11 cellular contexts compared by ENCODE assay signal in genomic region chr16:27724491-27724878, GRCh38.
A peak's percentile ranks its signal among the peaks of the same experiment; 100 is the strongest.
DNase-seq lines count a peak whose midpoint lies in the region; ATAC-seq and TF ChIP-seq lines count a peak whose summit lies in the region.
"Had no signal": no experiment of that assay in that cellular context is flagged by ENCODE, and none has a peak within 500 bp of the region (broad histone marks: within the 10 kb centered on the region; RNA-seq: fewer than 3 reads in every experiment).

No MANE protein-coding gene starts in this region.

- H3K4me3 Mint-ChIP-seq in activated T-cell treated with anti-CD3 and anti-CD28 coated beads, Interleukin-2, amount 50 U/mL, for 72 hours, result no peak overlapping the region

- H3K9ac ChIP-seq in mammary epithelial cell (ENCODE audit: insufficient read depth, low read length) (no peak overlapping the region), PC-3 (ENCODE audit: low read length) (no peak overlapping the region)

- H3K4me1 Mint-ChIP-seq in activated T-cell treated with anti-CD3 and anti-CD28 coated beads, Interleukin-2, amount 50 U/mL, for 72 hours (ENCODE audit: low read depth), result peaks cover 1% of the 10 kb centered on the region

- H3K27me3 Mint-ChIP-seq in activated T-cell treated with anti-CD3 and anti-CD28 coated beads, Interleukin-2, amount 50 U/mL, for 72 hours (ENCODE audit: low read depth), result no peaks in the 10 kb centered on the region

- no peaks in the 10 kb centered on the region for H3K9me3 Mint-ChIP-seq in activated T-cell treated with anti-CD3 and anti-CD28 coated beads, Interleukin-2, amount 50 U/mL, for 72 hours

- WGBS in mammary epithelial cell (ENCODE audit: low coverage, missing lambda C conversion rate), result 14% methylated on average over 5 of the region's 5 CpGs

- H3K36me3 ChIP-seq in mammary epithelial cell (ENCODE audit: insufficient read depth, low read length) (no peaks in the 10 kb centered on the region), left lung (peaks cover 0 to 50% of the 10 kb centered on the region in 2 donors), PC-3 (ENCODE audit: low read depth, low read length) (no peaks in the 10 kb centered on the region)

- H3K27ac Mint-ChIP-seq in activated T-cell treated with anti-CD3 and anti-CD28 coated beads, Interleukin-2, amount 50 U/mL, for 72 hours, result peak overlapping the region; percentile 2

- no peaks in the 10 kb centered on the region for H4K20me1 ChIP-seq in mammary epithelial cell (ENCODE audit: insufficient read depth, low read length)
- H4K20me1 ChIP-seq in PC-3 (ENCODE audit: low read length), result no peaks in the 10 kb centered on the region

- TF ChIP-seq CTCF in mammary epithelial cell (conservative IDR thresholded peaks at IDR 0.05 in 1 of 2, IDR thresholded peaks at IDR 0.05 in 1 of 2; ENCODE audit: extremely low read depth in 1 of 2, insufficient read depth in 1 of 2, low read depth in 1 of 2, low read length in 2 of 2) (no peak), left lung (IDR thresholded peaks at IDR 0.05) (no peak), PC-3 (conservative IDR thresholded peaks at IDR 0.05; ENCODE audit: low read depth, low read length) (no peak)

- in situ Hi-C loops in mammary epithelial cell (cut with MboI; ENCODE audit: low sequenced_read_pairs in 2 of 2), result no loop called here

- H3K27me3 ChIP-seq in mammary epithelial cell (ENCODE audit: insufficient read depth, low read length), result no peaks in the 10 kb centered on the region
- no peaks in the 10 kb centered on the region for H3K27me3 ChIP-seq in left lung
- H3K27me3 ChIP-seq in PC-3 (ENCODE audit: low read length), result no peaks in the 10 kb centered on the region

- no peak for ATAC-seq in activated T-cell treated with anti-CD3 and anti-CD28 coated beads, Interleukin-2, amount 50 U/mL, for 72 hours (replicated peaks in 1 of 2)
- peak; percentile 21 for ATAC-seq in left lung
- no peak for ATAC-seq in GM21447 (IDR thresholded peaks at IDR 0.05; ENCODE audit: unreplicated experiment)
- ATAC-seq in sciatic nerve, result no peak
- ATAC-seq in PC-3, result no peak

- H3F3A ChIP-seq in PC-3 (ENCODE audit: low read length, unreplicated experiment), result no peaks in the 10 kb centered on the region

- H3K9me2 ChIP-seq in PC-3 (replicated peaks; ENCODE audit: low read length), result no peaks in the 10 kb centered on the region

- peak overlapping the region; percentile 26 for H2AFZ ChIP-seq in mammary epithelial cell (ENCODE audit: low read depth, low read length)
- no peak overlapping the region for H2AFZ ChIP-seq in PC-3 (ENCODE audit: low read length)

- H3K36me3 Mint-ChIP-seq in activated T-cell treated with anti-CD3 and anti-CD28 coated beads, Interleukin-2, amount 50 U/mL, for 72 hours (ENCODE audit: insufficient read depth in 2 of 2), result no peaks in the 10 kb centered on the region

- POLR2A ChIA-PET in PC-3 (lab: Charles Lee; ENCODE audit: unreplicated experiment), result no interaction called here

- CTCF ChIA-PET in mammary epithelial cell (lab: Charles Lee; ENCODE audit: low non-redundant PET) (no interaction called here), PC-3 (lab: Charles Lee) (no interaction called here)

- no peaks in the 10 kb centered on the region for H3K79me2 ChIP-seq in mammary epithelial cell (ENCODE audit: insufficient read depth, low read length)
- no peaks in the 10 kb centered on the region for H3K79me2 ChIP-seq in PC-3 (ENCODE audit: low read length)

- dilution Hi-C loops in mammary epithelial cell (cut with HindIII; ENCODE audit: low sequenced_read_pairs), result loop anchor here (5.0 kb wide), 2 partner anchors 38 to 47 kb away; no protein-coding TSS in a partner anchor

- DNase-seq in activated T-cell treated with anti-CD3 and anti-CD28 coated beads, Interleukin-2, amount 50 U/mL, for 72 hours, result no peak
- no peak for DNase-seq in activated T-cell treated with anti-CD3 and anti-CD28 coated beads for 4 hours
- no peak for DNase-seq in mammary epithelial cell
- no peak for DNase-seq in left lung
- DNase-seq in sciatic nerve (ENCODE audit: low spot score), result no peak
- DNase-seq in PC-3, result no peak
- DNase-seq: DND-41, NCI-H1048, T-helper 1 cell had no signal

- H3K27ac ChIP-seq in mammary epithelial cell (ENCODE audit: insufficient read depth, low read depth, low read length) (no peak overlapping the region), left lung (no peak overlapping the region), temporal lobe (ENCODE audit: low read depth, low read length) (peak overlapping the region; percentile 100), PC-3 (ENCODE audit: low read length) (no peak overlapping the region)

- H3K4me1 ChIP-seq in mammary epithelial cell (ENCODE audit: insufficient read depth, low read length), result peaks cover 9% of the 10 kb centered on the region
- H3K4me1 ChIP-seq in left lung, result no peaks in the 10 kb centered on the region
- H3K4me1 ChIP-seq in PC-3 (ENCODE audit: insufficient read depth, low read length), result peaks cover 4% of the 10 kb centered on the region; the same call in 1 of the 2 replicates

- no peak overlapping the region for H3K4me2 ChIP-seq in mammary epithelial cell (ENCODE audit: insufficient read depth, low read depth, low read length)
- H3K4me2 ChIP-seq in PC-3 (ENCODE audit: low read length), result no peak overlapping the region

- BruUV-seq in mammary epithelial cell (replicated peaks; lab: Mats Ljungman, UMichigan), result no TSS peak
- no TSS peak for BruUV-seq in PC-3 (replicated peaks; lab: Mats Ljungman, UMichigan)

- H3K9me3 ChIP-seq in mammary epithelial cell (replicated peaks; ENCODE audit: insufficient read depth, low read length) (no peaks in the 10 kb centered on the region), left lung (no peaks in the 10 kb centered on the region), PC-3 (ENCODE audit: low read length) (no peaks in the 10 kb centered on the region)

- H3K4me3 ChIP-seq in mammary epithelial cell (replicated peaks in 1 of 3; ENCODE audit: insufficient read depth in 1 of 3, low read depth in 2 of 3, low read length in 3 of 3) (no peak overlapping the region), left lung (no peak overlapping the region), PC-3 (ENCODE audit: low read length) (no peak overlapping the region)

- intact Hi-C loops in mammary epithelial cell (cut with micrococcal nuclease) (no loop called here), left lung (cut with DNase I) (no loop called here), sciatic nerve (cut with DNase I) (no loop called here), PC-3 (cut with micrococcal nuclease) (no loop called here)
